Comparison of ENCODE assay signal across 24 cellular contexts in the genomic region with DNA sequence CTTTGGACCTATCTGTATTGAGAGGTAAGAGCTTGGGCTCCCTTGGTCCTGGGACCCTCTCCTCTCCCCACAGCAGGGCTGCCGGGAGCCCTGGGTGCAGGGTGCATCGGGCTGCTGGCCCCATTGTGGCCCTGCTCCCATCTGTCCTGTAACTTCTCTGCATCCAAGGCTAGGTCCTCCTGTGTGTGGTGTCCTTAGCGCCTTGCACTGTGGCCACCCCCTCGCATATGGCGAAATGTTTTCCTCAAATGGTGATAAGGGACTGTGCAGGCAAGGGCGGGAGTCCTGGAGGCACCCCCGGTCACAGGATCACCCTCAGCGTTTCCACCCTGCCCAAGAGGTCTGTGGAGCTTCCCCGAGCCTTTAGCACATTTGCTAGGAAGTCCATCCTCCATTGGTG.
A peak's percentile ranks its signal among the peaks of the same experiment; 100 is the strongest.
DNase-seq lines count a peak whose midpoint lies in the region; ATAC-seq and TF ChIP-seq lines count a peak whose summit lies in the region.
"Had no signal": no experiment of that assay in that cellular context is flagged by ENCODE, and none has a peak within 500 bp of the region (broad histone marks: within the 10 kb centered on the region; RNA-seq: fewer than 3 reads in every experiment).

No MANE protein-coding gene starts in this region.

- H4K5ac ChIP-seq in mesendoderm (ENCODE audit: low read length) = no peak overlapping the region

- H2AK5ac ChIP-seq in mesendoderm (ENCODE audit: low read length) = no peak overlapping the region

- no peak overlapping the region for H2AFZ ChIP-seq in fibroblast of lung (ENCODE audit: low read length)
- H2AFZ ChIP-seq in smooth muscle cell (ENCODE audit: low read depth) = no peak overlapping the region

- H3K27me3 Mint-ChIP-seq in HFFc6 (ENCODE audit: insufficient read depth) = peaks cover 5% of the 10 kb centered on the region; the same call in 1 of the 2 replicates

- no peak overlapping the region for H3K18ac ChIP-seq in mesendoderm (ENCODE audit: low read length)

- H4K8ac ChIP-seq in mesendoderm (ENCODE audit: low read depth, low read length) = no peak overlapping the region

- no peak overlapping the region for H2BK15ac ChIP-seq in mesendoderm (replicated peaks; ENCODE audit: low read depth)

- H3K79me1 ChIP-seq in mesendoderm (ENCODE audit: low read length) = no peaks in the 10 kb centered on the region

- no peaks in the 10 kb centered on the region for H3F3A ChIP-seq in smooth muscle cell (ENCODE audit: low read depth)

- H3K9me3 ChIP-seq in fibroblast of lung (ENCODE audit: control insufficient read depth, insufficient read depth, low read depth, low read length) (no peaks in the 10 kb centered on the region), smooth muscle cell (replicated peaks; ENCODE audit: low read depth) (no peaks in the 10 kb centered on the region)

- 95% methylated on average over 9 of the region's 9 CpGs for WGBS in smooth muscle cell (ENCODE audit: low lambda C conversion rate)
- no CpG with 5 or more reads among the region's 9 CpGs for WGBS in mesendoderm (ENCODE audit: extremely low coverage, insufficient coverage, low lambda C conversion rate)

- H3K27ac ChIP-seq in fibroblast of lung (ENCODE audit: insufficient read depth, low read length) = peak overlapping the region; percentile 88
- peak overlapping the region; percentile 82 for H3K27ac ChIP-seq in smooth muscle cell (ENCODE audit: low read depth)
- no peak overlapping the region for H3K27ac ChIP-seq in mesendoderm (ENCODE audit: low read depth, low read length)
- H3K27ac ChIP-seq: HL-60, SK-N-MC had no signal

- DNase-seq in ELR (ENCODE audit: low read depth) (peak; percentile 44), HFFc6 (no peak), fibroblast of lung (ENCODE audit: low read depth in 2 of 2) (no peak), smooth muscle cell (lab: John Stamatoyannopoulos, UW; ENCODE audit: unreplicated experiment) (no peak), mesendoderm (no peak), T1000 (lab: John Stamatoyannopoulos, UW) (no peak)
- DNase-seq: AML-193; DMS53; KBM-7; MM.1S; NCI-H1092; NCI-H1436; NCI-H2029; NCI-H2171; NCI-H345; NCI-H524; NCI-H774; NK-92 treated with Interleukin-12 subunit alpha and Interleukin-12 subunit beta, amount 100 ng/mL, for 24 hours; SHP77 treated with DMSO at 0.1 percent for 48 hours had no signal

- H3K36me3 ChIP-seq in fibroblast of lung (ENCODE audit: control insufficient read depth, insufficient read depth, low read length) (no peaks in the 10 kb centered on the region), smooth muscle cell (ENCODE audit: low read depth) (no peaks in the 10 kb centered on the region), mesendoderm (ENCODE audit: control insufficient read depth, insufficient read depth, low read length) (no peaks in the 10 kb centered on the region)

- no peak overlapping the region for H3K4ac ChIP-seq in mesendoderm (ENCODE audit: low read depth, low read length)

- H3K23ac ChIP-seq in mesendoderm (ENCODE audit: low read length) = no peak overlapping the region

- peaks cover 34% of the 10 kb centered on the region for H3K79me2 ChIP-seq in fibroblast of lung (ENCODE audit: control insufficient read depth, insufficient read depth, low read length)
- H3K79me2 ChIP-seq in smooth muscle cell (ENCODE audit: low read depth) = no peaks in the 10 kb centered on the region
- H3K79me2 ChIP-seq in mesendoderm (ENCODE audit: control insufficient read depth, insufficient read depth, low read length) = no peaks in the 10 kb centered on the region

- TF ChIP-seq CTCF in HFFc6 (IDR thresholded peaks at IDR 0.05) (no peak), fibroblast of lung (conservative IDR thresholded peaks at IDR 0.05 in 1 of 2, IDR thresholded peaks at IDR 0.05 in 1 of 2; ENCODE audit: low read depth in 1 of 2, low read length in 2 of 2) (no peak), smooth muscle cell (IDR thresholded peaks at IDR 0.05; ENCODE audit: borderline replicate concordance, insufficient read depth, poor library complexity, severe bottlenecking) (no peak)

- peaks cover 92% of the 10 kb centered on the region for H3K4me1 Mint-ChIP-seq in HFFc6 (ENCODE audit: low read depth)

- H3K56ac ChIP-seq in mesendoderm (ENCODE audit: low read length) = no peak overlapping the region

- no peak overlapping the region for H2BK120ac ChIP-seq in mesendoderm (ENCODE audit: low read depth, low read length)

- H3K9me3 Mint-ChIP-seq in HFFc6 = no peaks in the 10 kb centered on the region

- no peak overlapping the region for H3K4me3 ChIP-seq in fibroblast of lung (replicated peaks in 1 of 4; ENCODE audit: control extremely low read depth in 1 of 4, insufficient read depth in 1 of 4, low read depth in 3 of 4, low read length in 4 of 4)
- H3K4me3 ChIP-seq in smooth muscle cell = no peak overlapping the region
- H3K4me3 ChIP-seq in mesendoderm (ENCODE audit: low read length) = no peak overlapping the region
- H3K4me3 ChIP-seq: SK-N-MC had no signal

- no peaks in the 10 kb centered on the region for H4K20me1 ChIP-seq in fibroblast of lung (ENCODE audit: control insufficient read depth, extremely low read depth, insufficient read depth, low read length)
- H4K20me1 ChIP-seq in smooth muscle cell (ENCODE audit: low read depth) = peaks cover 3% of the 10 kb centered on the region

- H3K27ac Mint-ChIP-seq in HFFc6 = peak overlapping the region; percentile 97
- H3K27ac Mint-ChIP-seq: CD14-positive monocyte had no signal

- no peaks in the 10 kb centered on the region for H3K27me3 ChIP-seq in fibroblast of lung (ENCODE audit: control insufficient read depth, insufficient read depth, low read length)
- H3K27me3 ChIP-seq in smooth muscle cell (ENCODE audit: low read depth) = no peaks in the 10 kb centered on the region
- no peaks in the 10 kb centered on the region for H3K27me3 ChIP-seq in mesendoderm (ENCODE audit: insufficient read depth, low read length, poor library complexity)

- ATAC-seq in HG02571 (IDR thresholded peaks at IDR 0.05; ENCODE audit: unreplicated experiment) = no peak
- ATAC-seq: HepG2 had no signal

- H3K4me2 ChIP-seq in fibroblast of lung (ENCODE audit: extremely low read depth, insufficient read depth, low read length) (no peak overlapping the region), smooth muscle cell (no peak overlapping the region), mesendoderm (ENCODE audit: low read length) (no peak overlapping the region)

- H3K9ac ChIP-seq in fibroblast of lung (ENCODE audit: insufficient read depth, low read length) (no peak overlapping the region), smooth muscle cell (ENCODE audit: low read depth) (no peak overlapping the region), mesendoderm (ENCODE audit: low read length) (no peak overlapping the region)

- H2BK5ac ChIP-seq in mesendoderm (ENCODE audit: low read length) = no peak overlapping the region

- H3K4me1 ChIP-seq in fibroblast of lung (ENCODE audit: control insufficient read depth, extremely low read depth, insufficient read depth, low read length) (peaks cover 43% of the 10 kb centered on the region), smooth muscle cell (ENCODE audit: low read depth) (peaks cover 13% of the 10 kb centered on the region), mesendoderm (ENCODE audit: control insufficient read depth, low read depth, low read length) (peaks cover 8% of the 10 kb centered on the region)

- H3K36me3 Mint-ChIP-seq in HFFc6 (ENCODE audit: low read depth) = peaks cover 10% of the 10 kb centered on the region
- H3K36me3 Mint-ChIP-seq: CD14-positive monocyte had no signal

- H3K4me3 Mint-ChIP-seq in HFFc6 = no peak overlapping the region
